Comparison of ENCODE assay signal across 8 cellular contexts in the genomic region with DNA sequence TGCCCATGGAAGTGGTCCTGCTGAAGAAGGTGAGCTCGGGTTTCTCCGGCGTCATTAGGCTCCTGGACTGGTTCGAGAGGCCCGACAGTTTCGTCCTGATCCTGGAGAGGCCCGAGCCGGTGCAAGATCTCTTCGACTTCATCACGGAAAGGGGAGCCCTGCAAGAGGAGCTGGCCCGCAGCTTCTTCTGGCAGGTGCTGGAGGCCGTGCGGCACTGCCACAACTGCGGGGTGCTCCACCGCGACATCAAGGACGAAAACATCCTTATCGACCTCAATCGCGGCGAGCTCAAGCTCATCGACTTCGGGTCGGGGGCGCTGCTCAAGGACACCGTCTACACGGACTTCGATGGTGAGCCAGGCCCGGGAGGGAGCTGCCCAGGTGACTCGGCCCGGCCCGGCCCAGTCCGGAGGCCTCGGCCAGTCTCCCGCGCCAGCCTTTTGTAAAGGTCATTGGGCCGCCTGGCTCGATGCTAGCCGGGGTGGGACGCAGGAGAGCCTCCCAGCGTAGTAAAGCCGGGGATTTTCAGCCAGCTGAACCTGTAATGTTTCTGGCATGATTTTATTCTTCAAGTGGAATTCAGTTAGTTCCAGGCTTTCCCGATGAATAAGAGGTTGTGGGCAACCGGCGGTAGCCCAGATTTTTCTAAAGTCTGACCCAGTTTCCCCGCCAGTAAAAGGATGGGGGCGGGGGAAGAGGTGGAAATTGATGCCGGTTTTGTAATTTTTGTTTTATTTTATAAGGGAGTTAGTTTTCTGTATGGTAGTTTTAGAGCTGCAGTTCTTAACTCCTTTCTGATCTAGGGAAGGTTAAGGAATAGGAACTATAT. TPM values are rescaled to one million over a fixed set of nuclear protein-coding genes. Genes with fewer than 3 reads are reported as not detected.
DNase-seq lines count a peak whose midpoint lies in the region; ATAC-seq and TF ChIP-seq lines count a peak whose summit lies in the region.

No MANE protein-coding gene starts in this region.

- H3K9ac ChIP-seq in neural cell (ENCODE audit: low read length) = peak overlapping the region; percentile 77

- H3K27me3 ChIP-seq in neural cell (ENCODE audit: insufficient read depth, low read depth, low read length) = peaks cover 4% of the 10 kb centered on the region

- TF ChIP-seq EP300 in neural cell (conservative IDR thresholded peaks at IDR 0.05; ENCODE audit: poor library complexity, severe bottlenecking) = no peak

- H3K27ac ChIP-seq in neural cell (ENCODE audit: low read length) = peak overlapping the region; percentile 28

- no peaks in the 10 kb centered on the region for H3K9me3 ChIP-seq in neural cell (ENCODE audit: low read length)

- H3K27me3 Mint-ChIP-seq in activated T-helper 1 cell treated with anti-CD3 and anti-CD28 coated beads, Interleukin-12 subunit alpha, Interleukin-12 subunit beta, Interleukin-2, Interleukin-4 antibody, amounts not matched to agents 30 ng/mL and 10 ng/mL and 1 ng/mL, durations not matched to agents 14 hours and 24 hours and 36 hours (ENCODE audit: insufficient read depth) = peaks cover 2% of the 10 kb centered on the region

- H3K9me3 Mint-ChIP-seq in activated T-helper 1 cell treated with anti-CD3 and anti-CD28 coated beads, Interleukin-12 subunit alpha, Interleukin-12 subunit beta, Interleukin-2, Interleukin-4 antibody, amounts not matched to agents 30 ng/mL and 10 ng/mL and 1 ng/mL, durations not matched to agents 14 hours and 24 hours and 36 hours = no peaks in the 10 kb centered on the region

- H3K4me3 Mint-ChIP-seq in activated T-helper 1 cell treated with anti-CD3 and anti-CD28 coated beads, Interleukin-12 subunit alpha, Interleukin-12 subunit beta, Interleukin-2, Interleukin-4 antibody, amounts not matched to agents 30 ng/mL and 10 ng/mL and 1 ng/mL, durations not matched to agents 14 hours and 24 hours and 36 hours = peak overlapping the region; percentile 89

- no peaks in the 10 kb centered on the region for H3K36me3 ChIP-seq in neural cell (ENCODE audit: insufficient read depth, low read length)

- ATAC-seq in GM18519 (IDR thresholded peaks at IDR 0.05; ENCODE audit: low FRiP score, unreplicated experiment) = no peak
- ATAC-seq in GM18502 (IDR thresholded peaks at IDR 0.05; ENCODE audit: poor library complexity, unreplicated experiment) = no peak
- ATAC-seq in GM18907 (IDR thresholded peaks at IDR 0.05; ENCODE audit: unreplicated experiment) = no peak

- intact Hi-C loops in activated T-helper 1 cell treated with anti-CD3 and anti-CD28 coated beads, Interleukin-12 subunit alpha, Interleukin-12 subunit beta, Interleukin-2, Interleukin-4 antibody, amounts not matched to agents 30 ng/mL and 10 ng/mL and 1 ng/mL, durations not matched to agents 14 hours and 24 hours and 36 hours (cut with micrococcal nuclease) = loop anchor here (5.0 kb wide), 1 partner anchor 414 kb away; no protein-coding TSS in a partner anchor

- H3K27ac Mint-ChIP-seq in activated T-helper 1 cell treated with anti-CD3 and anti-CD28 coated beads, Interleukin-12 subunit alpha, Interleukin-12 subunit beta, Interleukin-2, Interleukin-4 antibody, amounts not matched to agents 30 ng/mL and 10 ng/mL and 1 ng/mL, durations not matched to agents 14 hours and 24 hours and 36 hours = peak overlapping the region; percentile 91

- H3K9me2 ChIP-seq in neural cell (ENCODE audit: insufficient read depth, low read length) = no peaks in the 10 kb centered on the region

- TF ChIP-seq RAD21 in neural cell (conservative IDR thresholded peaks at IDR 0.05) = no peak

- peaks cover 51% of the 10 kb centered on the region for H3K36me3 Mint-ChIP-seq in activated T-helper 1 cell treated with anti-CD3 and anti-CD28 coated beads, Interleukin-12 subunit alpha, Interleukin-12 subunit beta, Interleukin-2, Interleukin-4 antibody, amounts not matched to agents 30 ng/mL and 10 ng/mL and 1 ng/mL, durations not matched to agents 14 hours and 24 hours and 36 hours (ENCODE audit: low read depth)

- TF ChIP-seq CTCF in fibroblast of the aortic adventitia (IDR thresholded peaks at IDR 0.05; ENCODE audit: insufficient read depth, low read length) = no peak
- TF ChIP-seq CTCF in neural cell (IDR thresholded peaks at IDR 0.05; ENCODE audit: poor library complexity, severe bottlenecking) = no peak

- peak overlapping the region; percentile 56 for H2AFZ ChIP-seq in neural cell (ENCODE audit: low read depth, low read length)

- DNase-seq in EH (ENCODE audit: low read depth) (peak; percentile 64), NCI-H2029 (lab: John Stamatoyannopoulos, UW) (peak; percentile 42), fibroblast of the aortic adventitia (ENCODE audit: low read depth) (peak; percentile 63)
- DNase-seq in activated T-helper 1 cell treated with anti-CD3 and anti-CD28 coated beads, Interleukin-12 subunit alpha, Interleukin-12 subunit beta, Interleukin-2, Interleukin-4 antibody, amounts not matched to agents 30 ng/mL and 10 ng/mL and 1 ng/mL, durations not matched to agents 14 hours and 24 hours and 36 hours (ENCODE audit: low spot score) = peak; percentile 28

- H4K20me1 ChIP-seq in neural cell (ENCODE audit: insufficient read depth) = no peaks in the 10 kb centered on the region

- peak overlapping the region; percentile 94 for H3K4me2 ChIP-seq in neural cell (ENCODE audit: low read length)

- peaks cover 15% of the 10 kb centered on the region for H3K79me2 ChIP-seq in neural cell (replicated peaks; ENCODE audit: insufficient read depth, low read length)

- H3K4me3 ChIP-seq in fibroblast of the aortic adventitia (ENCODE audit: low read depth, low read length) = peak overlapping the region; percentile 96
- peak overlapping the region; percentile 78 for H3K4me3 ChIP-seq in neural cell (ENCODE audit: low read length)

- peaks cover 3% of the 10 kb centered on the region for H3F3A ChIP-seq in neural cell (ENCODE audit: insufficient read depth, low read length, poor library complexity, severe bottlenecking)

- peaks cover 57% of the 10 kb centered on the region for H3K4me1 Mint-ChIP-seq in activated T-helper 1 cell treated with anti-CD3 and anti-CD28 coated beads, Interleukin-12 subunit alpha, Interleukin-12 subunit beta, Interleukin-2, Interleukin-4 antibody, amounts not matched to agents 30 ng/mL and 10 ng/mL and 1 ng/mL, durations not matched to agents 14 hours and 24 hours and 36 hours (ENCODE audit: low read depth)

TF ChIP-seq in neural cell, 6 proteins besides CTCF, POLR2A, EP300 and RAD21:
- TF ChIP-seq SMC3 (conservative IDR thresholded peaks at IDR 0.05; ENCODE audit: poor library complexity) (no peak), POLR2AphosphoS5 (IDR thresholded peaks at IDR 0.05) (no peak), EZH2 (IDR thresholded peaks at IDR 0.05; ENCODE audit: borderline replicate concordance, insufficient read depth, low read length, poor library complexity, severe bottlenecking) (no peak), MXI1 (conservative IDR thresholded peaks at IDR 0.05; ENCODE audit: poor library complexity, severe bottlenecking) (no peak), TAF1 (IDR thresholded peaks at IDR 0.05; ENCODE audit: low read depth) (no peak)
- TF ChIP-seq, protein P1, sequence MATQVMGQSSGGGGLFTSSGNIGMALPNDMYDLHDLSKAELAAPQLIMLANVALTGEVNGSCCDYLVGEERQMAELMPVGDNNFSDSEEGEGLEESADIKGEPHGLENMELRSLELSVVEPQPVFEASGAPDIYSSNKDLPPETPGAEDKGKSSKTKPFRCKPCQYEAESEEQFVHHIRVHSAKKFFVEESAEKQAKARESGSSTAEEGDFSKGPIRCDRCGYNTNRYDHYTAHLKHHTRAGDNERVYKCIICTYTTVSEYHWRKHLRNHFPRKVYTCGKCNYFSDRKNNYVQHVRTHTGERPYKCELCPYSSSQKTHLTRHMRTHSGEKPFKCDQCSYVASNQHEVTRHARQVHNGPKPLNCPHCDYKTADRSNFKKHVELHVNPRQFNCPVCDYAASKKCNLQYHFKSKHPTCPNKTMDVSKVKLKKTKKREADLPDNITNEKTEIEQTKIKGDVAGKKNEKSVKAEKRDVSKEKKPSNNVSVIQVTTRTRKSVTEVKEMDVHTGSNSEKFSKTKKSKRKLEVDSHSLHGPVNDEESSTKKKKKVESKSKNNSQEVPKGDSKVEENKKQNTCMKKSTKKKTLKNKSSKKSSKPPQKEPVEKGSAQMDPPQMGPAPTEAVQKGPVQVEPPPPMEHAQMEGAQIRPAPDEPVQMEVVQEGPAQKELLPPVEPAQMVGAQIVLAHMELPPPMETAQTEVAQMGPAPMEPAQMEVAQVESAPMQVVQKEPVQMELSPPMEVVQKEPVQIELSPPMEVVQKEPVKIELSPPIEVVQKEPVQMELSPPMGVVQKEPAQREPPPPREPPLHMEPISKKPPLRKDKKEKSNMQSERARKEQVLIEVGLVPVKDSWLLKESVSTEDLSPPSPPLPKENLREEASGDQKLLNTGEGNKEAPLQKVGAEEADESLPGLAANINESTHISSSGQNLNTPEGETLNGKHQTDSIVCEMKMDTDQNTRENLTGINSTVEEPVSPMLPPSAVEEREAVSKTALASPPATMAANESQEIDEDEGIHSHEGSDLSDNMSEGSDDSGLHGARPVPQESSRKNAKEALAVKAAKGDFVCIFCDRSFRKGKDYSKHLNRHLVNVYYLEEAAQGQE (IDR thresholded peaks at IDR 0.05; ENCODE audit: borderline replicate concordance) = no peak

RNA-seq across cellular contexts. Expression of a gene that starts 1.4 kb away (rescaled TPM):
- total RNA-seq in activated T-helper 1 cell treated with anti-CD3 and anti-CD28 coated beads, Interleukin-12 subunit alpha, Interleukin-12 subunit beta, Interleukin-2, Interleukin-4 antibody, amounts not matched to agents 30 ng/mL and 10 ng/mL and 1 ng/mL, durations not matched to agents 14 hours and 24 hours and 36 hours = 182 and 192 TPM in 2 replicates
- 8.7 and 19.3 TPM in 2 replicates for total RNA-seq in fibroblast of the aortic adventitia (ENCODE audit: low replicate concordance)
- 4.1 and 8.7 TPM in 2 replicates for polyA plus RNA-seq in neural cell
- 11.5 and 13.6 TPM in 2 replicates for polyA minus RNA-seq in neural cell
